In genomic region chr7:55271069-55271468, GRCh38 we compare ENCODE assay signal across 12 cellular contexts.
DNase-seq lines count a peak whose midpoint lies in the region; ATAC-seq and TF ChIP-seq lines count a peak whose summit lies in the region.
"Had no signal": no experiment of that assay in that cellular context is flagged by ENCODE, and none has a peak within 500 bp of the region (broad histone marks: within the 10 kb centered on the region; RNA-seq: fewer than 3 reads in every experiment).

No MANE protein-coding gene starts in this region.

- POLR2A ChIA-PET in Panc1 (lab: Charles Lee), result no interaction called here

- TF ChIP-seq POLR2A in testis (IDR thresholded peaks at IDR 0.05), result no peak
- TF ChIP-seq POLR2A in tibial nerve (IDR thresholded peaks at IDR 0.05), result no peak

- H3K9me3 ChIP-seq in cardiac muscle cell (ENCODE audit: low read depth) (no peaks in the 10 kb centered on the region), heart right ventricle (no peaks in the 10 kb centered on the region), Panc1 (ENCODE audit: control insufficient read depth, insufficient read depth, low read depth, low read length) (no peaks in the 10 kb centered on the region), testis (no peaks in the 10 kb centered on the region), tibial nerve (no peaks in the 10 kb centered on the region)

- 53 to 70% methylated on average over 4 of the region's 4 CpGs for WGBS in heart right ventricle, 2 donors
- WGBS in testis, 2 donors, result 69 to 80% methylated on average over 4 of the region's 4 CpGs
- WGBS in tibial nerve, 2 donors, result 64 to 72% methylated on average over 4 of the region's 4 CpGs

- in situ Hi-C loops in Panc1 (cut with HindIII; ENCODE audit: low pct_unique_long_range_greater_than_20kb, low sequenced_read_pairs), result no loop called here

- CTCF ChIA-PET in Panc1 (lab: Charles Lee), result interaction anchor here (2.3 kb wide), 1 partner anchor 16 kb away, joined by 7 read pairs; no protein-coding TSS in a partner anchor

- no peak overlapping the region for H3K27ac ChIP-seq in cardiac muscle cell
- no peak overlapping the region for H3K27ac ChIP-seq in heart right ventricle
- no peak overlapping the region for H3K27ac ChIP-seq in Panc1 (ENCODE audit: low read length)
- no peak overlapping the region for H3K27ac ChIP-seq in testis
- H3K27ac ChIP-seq in tibial nerve, result no peak overlapping the region

- H3K4me3 ChIP-seq in cardiac muscle cell (no peak overlapping the region), heart right ventricle (no peak overlapping the region), Panc1 (ENCODE audit: low read depth in 2 of 2, low read length in 2 of 2) (no peak overlapping the region), fibroblast of mammary gland (ENCODE audit: control insufficient read depth, low read depth, low read length) (no peak overlapping the region), testis (no peak overlapping the region), tibial nerve (no peak overlapping the region)
- H3K4me3 ChIP-seq: lung had no signal

- TF ChIP-seq EP300 in tibial nerve (IDR thresholded peaks at IDR 0.05), result no peak

- no peak overlapping the region for H3K4me3 Mint-ChIP-seq in activated T-helper 2 cell treated with anti-CD3 and anti-CD28 coated beads, Interferon-gamma antibody, Interleukin-2, Interleukin-4, amounts not matched to agents 10 μg/mL and 5 μg/mL and 100 μg/mL, durations not matched to agents 14 hours and 24 hours and 36 hours (ENCODE audit: low read depth)
- H3K4me3 Mint-ChIP-seq: activated naive CD8-positive, alpha-beta T cell treated with anti-CD3 and anti-CD28 coated beads, Interleukin-2, amount 10 ng/mL, durations not matched to agents 7 days and 5 days; CD14-positive monocyte had no signal

- H3K9me3 Mint-ChIP-seq in activated T-helper 2 cell treated with anti-CD3 and anti-CD28 coated beads, Interferon-gamma antibody, Interleukin-2, Interleukin-4, amounts not matched to agents 10 μg/mL and 5 μg/mL and 100 μg/mL, durations not matched to agents 14 hours and 24 hours and 36 hours, result no peaks in the 10 kb centered on the region
- H3K9me3 Mint-ChIP-seq: activated naive CD8-positive, alpha-beta T cell treated with anti-CD3 and anti-CD28 coated beads, Interleukin-2, amount 10 ng/mL, durations not matched to agents 7 days and 5 days; CD14-positive monocyte had no signal

- H3K27me3 Mint-ChIP-seq in activated T-helper 2 cell treated with anti-CD3 and anti-CD28 coated beads, Interferon-gamma antibody, Interleukin-2, Interleukin-4, amounts not matched to agents 10 μg/mL and 5 μg/mL and 100 μg/mL, durations not matched to agents 14 hours and 24 hours and 36 hours (ENCODE audit: low read depth), result peaks cover 2% of the 10 kb centered on the region

- H3K4me1 ChIP-seq in cardiac muscle cell (ENCODE audit: low read depth) (no peaks in the 10 kb centered on the region), heart right ventricle (no peaks in the 10 kb centered on the region), Panc1 (ENCODE audit: control insufficient read depth, insufficient read depth, low read length) (no peaks in the 10 kb centered on the region), testis (no peaks in the 10 kb centered on the region), tibial nerve (peaks cover 0 to 2% (median 0%) of the 10 kb centered on the region in 4 donors)

- intact Hi-C loops in heart right ventricle (cut with DNase I), result no loop called here
- intact Hi-C loops in Panc1 (cut with micrococcal nuclease; ENCODE audit: unreplicated experiment), result no loop called here
- intact Hi-C loops in activated T-helper 2 cell treated with anti-CD3 and anti-CD28 coated beads, Interferon-gamma antibody, Interleukin-2, Interleukin-4, amounts not matched to agents 10 μg/mL and 5 μg/mL and 100 μg/mL, durations not matched to agents 14 hours and 24 hours and 36 hours (cut with micrococcal nuclease), result no loop called here
- intact Hi-C loops in testis (cut with DNase I; ENCODE audit: low total_unique reads), result no loop called here

- no peak overlapping the region for H3K27ac Mint-ChIP-seq in activated T-helper 2 cell treated with anti-CD3 and anti-CD28 coated beads, Interferon-gamma antibody, Interleukin-2, Interleukin-4, amounts not matched to agents 10 μg/mL and 5 μg/mL and 100 μg/mL, durations not matched to agents 14 hours and 24 hours and 36 hours
- H3K27ac Mint-ChIP-seq: activated naive CD8-positive, alpha-beta T cell treated with anti-CD3 and anti-CD28 coated beads, Interleukin-2, amount 10 ng/mL, durations not matched to agents 7 days and 5 days; CD14-positive monocyte had no signal

- peak in 1 of 2 donors; percentile 25 for DNase-seq in cardiac muscle cell (ENCODE audit: low read depth in 1 of 2, low spot score in 1 of 2)
- DNase-seq in heart right ventricle, result no peak
- DNase-seq in Panc1 (ENCODE audit: low read depth, low spot score), result no peak
- DNase-seq in fibroblast of mammary gland (ENCODE audit: low read depth), result peak; percentile 33
- DNase-seq in activated T-helper 2 cell treated with anti-CD3 and anti-CD28 coated beads, Interferon-gamma antibody, Interleukin-2, Interleukin-4, amounts not matched to agents 10 μg/mL and 5 μg/mL and 100 μg/mL, durations not matched to agents 14 hours and 24 hours and 36 hours (ENCODE audit: low spot score), result no peak
- DNase-seq in testis, result no peak
- no peak for DNase-seq in DMS79 (lab: John Stamatoyannopoulos, UW)
- DNase-seq in tibial nerve (ENCODE audit: low spot score in 2 of 2), result no peak
- DNase-seq: activated naive CD8-positive, alpha-beta T cell treated with anti-CD3 and anti-CD28 coated beads, Interleukin-2, amount 10 ng/mL, durations not matched to agents 7 days and 5 days; NCI-H774 had no signal

- peak; percentile 50 for TF ChIP-seq CTCF in cardiac muscle cell (IDR thresholded peaks at IDR 0.05; ENCODE audit: low read depth, low read length)
- peak in 1 of 9 donors; percentile 6 for TF ChIP-seq CTCF in heart right ventricle (IDR thresholded peaks at IDR 0.05)
- TF ChIP-seq CTCF in Panc1 (IDR thresholded peaks at IDR 0.05), result peak; percentile 74; the same call in 1 of the 2 replicates
- peak; percentile 56 for TF ChIP-seq CTCF in fibroblast of mammary gland (conservative IDR thresholded peaks at IDR 0.05; ENCODE audit: control insufficient read depth, insufficient read depth, low read depth, low read length)
- no peak for TF ChIP-seq CTCF in testis (IDR thresholded peaks at IDR 0.05)
- TF ChIP-seq CTCF in tibial nerve (IDR thresholded peaks at IDR 0.05), result no peak

- H3K4me1 Mint-ChIP-seq in activated T-helper 2 cell treated with anti-CD3 and anti-CD28 coated beads, Interferon-gamma antibody, Interleukin-2, Interleukin-4, amounts not matched to agents 10 μg/mL and 5 μg/mL and 100 μg/mL, durations not matched to agents 14 hours and 24 hours and 36 hours (ENCODE audit: low read depth), result no peaks in the 10 kb centered on the region
- H3K4me1 Mint-ChIP-seq: activated naive CD8-positive, alpha-beta T cell treated with anti-CD3 and anti-CD28 coated beads, Interleukin-2, amount 10 ng/mL, durations not matched to agents 7 days and 5 days; CD14-positive monocyte had no signal

- H3K27me3 ChIP-seq in cardiac muscle cell (no peaks in the 10 kb centered on the region), heart right ventricle (peaks cover 0 to 3% (median 0%) of the 10 kb centered on the region in 7 donors), Panc1 (ENCODE audit: control insufficient read depth, insufficient read depth, low read length) (peaks cover 3% of the 10 kb centered on the region; the same call in 1 of the 2 replicates), testis (no peaks in the 10 kb centered on the region), tibial nerve (no peaks in the 10 kb centered on the region)

- no peak for ATAC-seq in heart right ventricle
- ATAC-seq in Panc1, result no peak; the same call in 1 of the 2 replicates

- H3K36me3 ChIP-seq in cardiac muscle cell (no peaks in the 10 kb centered on the region), heart right ventricle (no peaks in the 10 kb centered on the region), Panc1 (ENCODE audit: control insufficient read depth, insufficient read depth, low read length) (no peaks in the 10 kb centered on the region), testis (ENCODE audit: low read depth, missing control alignments) (no peaks in the 10 kb centered on the region), tibial nerve (no peaks in the 10 kb centered on the region)

- no peaks in the 10 kb centered on the region for H3K36me3 Mint-ChIP-seq in activated T-helper 2 cell treated with anti-CD3 and anti-CD28 coated beads, Interferon-gamma antibody, Interleukin-2, Interleukin-4, amounts not matched to agents 10 μg/mL and 5 μg/mL and 100 μg/mL, durations not matched to agents 14 hours and 24 hours and 36 hours (ENCODE audit: low read depth)
- H3K36me3 Mint-ChIP-seq: activated naive CD8-positive, alpha-beta T cell treated with anti-CD3 and anti-CD28 coated beads, Interleukin-2, amount 10 ng/mL, durations not matched to agents 7 days and 5 days; CD14-positive monocyte had no signal

- no TSS peak for BruUV-seq in Panc1 (replicated peaks; lab: Mats Ljungman, UMichigan)

Comparison
In these comparisons a context has a peak if more than half of its experiments do, and no peak if none do; other contexts are left out.
1. CTCF ChIP-seq: peak in cardiac muscle cell (single experiment), Panc1 (single experiment) and fibroblast of mammary gland (single experiment); none in testis (0 of 3) and tibial nerve (0 of 5).